ENCODE assay signal across 18 cellular contexts in the genomic region with DNA sequence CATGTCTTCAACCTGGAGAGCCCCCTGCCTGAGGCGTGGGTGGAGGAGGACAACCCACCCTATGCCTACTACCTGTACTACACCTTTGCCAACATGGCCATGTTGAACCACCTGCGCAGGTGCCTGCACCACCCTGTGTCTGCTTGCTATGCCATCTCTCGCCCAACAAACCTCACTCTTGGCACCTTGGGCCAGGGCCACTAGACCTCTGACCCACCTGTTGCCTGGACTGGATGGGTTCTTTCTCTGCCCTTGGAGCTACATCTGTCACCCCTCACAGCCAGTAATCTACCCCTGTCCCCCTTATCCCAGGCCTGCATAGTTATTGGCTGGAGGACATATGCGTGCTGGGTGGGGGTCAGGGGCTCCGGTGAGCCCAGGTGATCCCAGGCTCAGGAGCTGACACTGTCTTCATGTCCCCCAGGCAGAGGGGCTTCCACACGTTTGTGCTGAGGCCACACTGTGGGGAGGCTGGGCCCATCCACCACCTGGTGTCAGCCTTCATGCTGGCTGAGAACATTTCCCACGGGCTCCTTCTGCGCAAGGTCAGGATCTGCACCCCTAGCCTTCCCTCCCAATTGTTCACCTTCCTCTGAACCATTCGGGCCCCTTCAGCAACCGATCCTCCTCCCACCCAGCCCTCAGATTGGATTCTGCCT. TPM values are rescaled to one million over a fixed set of nuclear protein-coding genes. Genes with fewer than 3 reads are reported as not detected.
"Had no signal": no experiment of that assay in that cellular context is flagged by ENCODE, and none has a peak within 500 bp of the region (broad histone marks: within the 10 kb centered on the region; RNA-seq: fewer than 3 reads in every experiment).

No MANE protein-coding gene starts in this region.

- H3K4me3 Mint-ChIP-seq: activated CD4-positive, alpha-beta T cell treated with anti-CD3 and anti-CD28 coated beads for 36 hours; activated CD8-positive, alpha-beta T cell treated with anti-CD3 and anti-CD28 coated beads for 36 hours; activated naive CD8-positive, alpha-beta T cell; memory B cell; naive B cell; neural crest cell; stimulated activated memory B cell treated with anti-CD40 and anti-IgM and Interleukin-4, amounts not matched to agents 10 μg/mL and 1 μg/mL and 100 μg/mL, for 72 hours; T-helper 2 cell treated with Interferon-gamma antibody and Interleukin-4, amounts not matched to agents 5 μg/mL and 100 μg/mL, for 36 hours had no signal

- H3K27me3 Mint-ChIP-seq: activated CD4-positive, alpha-beta T cell treated with anti-CD3 and anti-CD28 coated beads for 36 hours; activated CD8-positive, alpha-beta T cell treated with anti-CD3 and anti-CD28 coated beads for 36 hours; activated naive CD8-positive, alpha-beta T cell; memory B cell; naive B cell; stimulated activated memory B cell treated with anti-CD40 and anti-IgM and Interleukin-4, amounts not matched to agents 10 μg/mL and 1 μg/mL and 100 μg/mL, for 72 hours had no signal

- ATAC-seq: activated CD4-positive, alpha-beta T cell treated with anti-CD3 and anti-CD28 coated beads for 36 hours; activated CD8-positive, alpha-beta T cell treated with anti-CD3 and anti-CD28 coated beads for 36 hours; mucosa of descending colon; sciatic nerve; stimulated activated memory B cell treated with anti-CD40 and anti-IgM and Interleukin-4, amounts not matched to agents 10 μg/mL and 1 μg/mL and 100 μg/mL, for 72 hours had no signal

- DNase-seq: heart right ventricle, kidney glomerular epithelial cell, left ventricle myocardium inferior had no signal

- H3K27me3 ChIP-seq: cardiac muscle cell, heart right ventricle, pancreas, testis, upper lobe of left lung had no signal

- H3K27ac Mint-ChIP-seq: activated CD4-positive, alpha-beta T cell treated with anti-CD3 and anti-CD28 coated beads for 36 hours; activated CD8-positive, alpha-beta T cell treated with anti-CD3 and anti-CD28 coated beads for 36 hours; activated naive CD8-positive, alpha-beta T cell; memory B cell; stimulated activated memory B cell treated with anti-CD40 and anti-IgM and Interleukin-4, amounts not matched to agents 10 μg/mL and 1 μg/mL and 100 μg/mL, for 72 hours; T-helper 2 cell treated with Interferon-gamma antibody and Interleukin-4, amounts not matched to agents 5 μg/mL and 100 μg/mL, for 36 hours had no signal

- H3K27ac ChIP-seq: cardiac muscle cell, heart right ventricle, left ventricle myocardium inferior, pancreas, testis, upper lobe of left lung had no signal

- H3K9me3 ChIP-seq: heart right ventricle, left ventricle myocardium inferior, mucosa of descending colon, pancreas, testis, upper lobe of left lung had no signal

- H3K9me3 Mint-ChIP-seq: activated CD8-positive, alpha-beta T cell treated with anti-CD3 and anti-CD28 coated beads for 36 hours; memory B cell; naive B cell; neural crest cell; stimulated activated memory B cell treated with anti-CD40 and anti-IgM and Interleukin-4, amounts not matched to agents 10 μg/mL and 1 μg/mL and 100 μg/mL, for 72 hours; T-helper 2 cell treated with Interferon-gamma antibody and Interleukin-4, amounts not matched to agents 5 μg/mL and 100 μg/mL, for 36 hours had no signal

- H3K4me1 ChIP-seq: pancreas had no signal

- H3K4me3 ChIP-seq: cardiac muscle cell, heart right ventricle, left ventricle myocardium inferior, mucosa of descending colon, pancreas, smooth muscle cell, upper lobe of left lung had no signal

RNA-seq across cellular contexts. Expression of gene GNAT2, which starts 10.1 kb away (rescaled TPM):
- total RNA-seq: cardiac muscle cell, heart right ventricle, left ventricle myocardium inferior, mucosa of descending colon, neural crest cell, sciatic nerve, smooth muscle cell had no signal
- polyA plus RNA-seq: cardiac muscle cell, smooth muscle cell had no signal

RNA-seq across cellular contexts. Expression of gene GSTM1, which starts 58.1 kb away (rescaled TPM):
- total RNA-seq: left ventricle myocardium inferior, testis had no signal
